In genomic region chr5:99025298-99026045, GRCh38 we compare ENCODE assay signal across 1 cellular context.
TF ChIP-seq lines count a peak whose summit lies in the region.

No MANE protein-coding gene starts in this region.

TF ChIP-seq in HepG2, 621 proteins besides CTCF, POLR2A, EP300 and RAD21 (continued from another document):
- TF ChIP-seq STAT6 (CRISPR knock-in tag; IDR thresholded peaks at IDR 0.05; ENCODE audit: borderline replicate concordance): no peak
- peak; percentile 91 for TF ChIP-seq ELF3 (CRISPR knock-in tag; IDR thresholded peaks at IDR 0.05)
- no peak for TF ChIP-seq PTBP1 (IDR thresholded peaks at IDR 0.05; ENCODE audit: low read depth, low read length, poor library complexity, severe bottlenecking)
- TF ChIP-seq PLRG1 (conservative IDR thresholded peaks at IDR 0.05): no peak
